In genomic region chr6:35019831-35020230, GRCh38 we compare ENCODE assay signal across 16 cellular contexts.
DNase-seq lines count a peak whose midpoint lies in the region; ATAC-seq and TF ChIP-seq lines count a peak whose summit lies in the region.
"Had no signal": no experiment of that assay in that cellular context is flagged by ENCODE, and none has a peak within 500 bp of the region (broad histone marks: within the 10 kb centered on the region; RNA-seq: fewer than 3 reads in every experiment).

No MANE protein-coding gene starts in this region.

- intact Hi-C loops in Right ventricle myocardium inferior (cut with DNase I) (loop anchor here (5.0 kb wide), 1 partner anchor 37 kb away; no protein-coding TSS in a partner anchor), aorta (cut with DNase I) (loop anchor here (2.0 to 5.0 kb wide), 3 partner anchors 29 to 72 kb away; no protein-coding TSS in a partner anchor)

- peaks cover 0 to 97% of the 10 kb centered on the region in 2 donors for H3K4me1 ChIP-seq in right atrium auricular region
- H3K4me1 ChIP-seq in aorta (ENCODE audit: control insufficient read depth in 1 of 2, insufficient read depth in 2 of 2, low read length in 2 of 2), result peaks cover 5 to 14% of the 10 kb centered on the region in 2 donors

- WGBS in aorta, 2 donors, result 52 to 73% methylated on average over 4 of the region's 4 CpGs

- peak overlapping the region in 1 of 2 donors; percentile 56 for H3K4me3 ChIP-seq in right atrium auricular region
- H3K4me3 ChIP-seq in aorta (ENCODE audit: low read length in 2 of 2), result peak overlapping the region; percentile 31 to 36

- H3K36me3 ChIP-seq in right atrium auricular region (no peaks in the 10 kb centered on the region), aorta (ENCODE audit: control insufficient read depth in 1 of 2, insufficient read depth in 2 of 2, low read length in 1 of 2) (no peaks in the 10 kb centered on the region)

- H3K9me3 ChIP-seq in right atrium auricular region (no peaks in the 10 kb centered on the region), aorta (ENCODE audit: control insufficient read depth, low read length) (no peaks in the 10 kb centered on the region)

- H3K9me3 Mint-ChIP-seq in mesothelial cell of epicardium, result no peaks in the 10 kb centered on the region
- no peaks in the 10 kb centered on the region for H3K9me3 Mint-ChIP-seq in stimulated activated effector memory CD8-positive, alpha-beta T cell treated with anti-CD3 and anti-CD28 coated beads, Interleukin-12 subunit alpha, Interleukin-12 subunit beta, amount 100 ng/mL, for 72 hours
- H3K9me3 Mint-ChIP-seq: central memory CD8-positive, alpha-beta T cell; neural crest cell; stimulated activated memory B cell treated with anti-CD40 and anti-IgM and Interleukin-4, amounts not matched to agents 10 μg/mL and 1 μg/mL and 100 μg/mL, for 72 hours had no signal

- H3K4me3 Mint-ChIP-seq in mesothelial cell of epicardium, result no peak overlapping the region
- no peak overlapping the region for H3K4me3 Mint-ChIP-seq in stimulated activated effector memory CD8-positive, alpha-beta T cell treated with anti-CD3 and anti-CD28 coated beads, Interleukin-12 subunit alpha, Interleukin-12 subunit beta, amount 100 ng/mL, for 72 hours
- H3K4me3 Mint-ChIP-seq: central memory CD8-positive, alpha-beta T cell; neural crest cell; stimulated activated memory B cell treated with anti-CD40 and anti-IgM and Interleukin-4, amounts not matched to agents 10 μg/mL and 1 μg/mL and 100 μg/mL, for 72 hours had no signal

- peak overlapping the region; percentile 90 to 96 for H3K27ac ChIP-seq in right atrium auricular region
- peak overlapping the region; percentile 42 to 91 for H3K27ac ChIP-seq in aorta (ENCODE audit: low read depth in 1 of 2, low read length in 2 of 2)

- peak overlapping the region; percentile 91 for H3K27ac Mint-ChIP-seq in mesothelial cell of epicardium
- peak overlapping the region; percentile 8 for H3K27ac Mint-ChIP-seq in stimulated activated effector memory CD8-positive, alpha-beta T cell treated with anti-CD3 and anti-CD28 coated beads, Interleukin-12 subunit alpha, Interleukin-12 subunit beta, amount 100 ng/mL, for 72 hours
- H3K27ac Mint-ChIP-seq: stimulated activated memory B cell treated with anti-CD40 and anti-IgM and Interleukin-4, amounts not matched to agents 10 μg/mL and 1 μg/mL and 100 μg/mL, for 72 hours had no signal

- ATAC-seq in Right ventricle myocardium inferior, result no peak
- no peak for ATAC-seq in stimulated activated effector memory CD8-positive, alpha-beta T cell treated with anti-CD3 and anti-CD28 coated beads, Interleukin-12 subunit alpha, Interleukin-12 subunit beta, amount 100 ng/mL, for 72 hours
- ATAC-seq in aorta (ENCODE audit: low FRiP score), result no peak
- ATAC-seq in GM21825 (IDR thresholded peaks at IDR 0.05; ENCODE audit: unreplicated experiment), result no peak
- ATAC-seq: stimulated activated memory B cell treated with anti-CD40 and anti-IgM and Interleukin-4, amounts not matched to agents 10 μg/mL and 1 μg/mL and 100 μg/mL, for 72 hours had no signal

- DNase-seq in right atrium auricular region (ENCODE audit: low spot score) (peak; percentile 48), Right ventricle myocardium inferior (ENCODE audit: missing footprints) (no peak), mesothelial cell of epicardium (ENCODE audit: low spot score in 2 of 2, unreplicated experiment in 2 of 2) (no peak), aorta (no peak), SW 1271 (lab: John Stamatoyannopoulos, UW) (no peak), midbrain (lab: John Stamatoyannopoulos, UW) (no peak)
- DNase-seq in stimulated activated effector memory CD8-positive, alpha-beta T cell treated with anti-CD3 and anti-CD28 coated beads, Interleukin-12 subunit alpha, Interleukin-12 subunit beta, amount 100 ng/mL, for 72 hours (ENCODE audit: low spot score in 2 of 2), result no peak
- DNase-seq: activated CD4-positive, alpha-beta T cell treated with anti-CD3 and anti-CD28 coated beads for 4 hours; C1 segment of cervical spinal cord; effector memory CD4-positive, alpha-beta T cell; NCI-H1105 treated with DMSO at 0.1 percent for 48 hours; NCI-H526 treated with DMSO at 0.1 percent for 48 hours had no signal

- no peaks in the 10 kb centered on the region for H3K27me3 Mint-ChIP-seq in mesothelial cell of epicardium (ENCODE audit: low read depth)
- H3K27me3 Mint-ChIP-seq: central memory CD8-positive, alpha-beta T cell; stimulated activated memory B cell treated with anti-CD40 and anti-IgM and Interleukin-4, amounts not matched to agents 10 μg/mL and 1 μg/mL and 100 μg/mL, for 72 hours had no signal

- H3K36me3 Mint-ChIP-seq in mesothelial cell of epicardium, result no peaks in the 10 kb centered on the region
- peaks cover 6% of the 10 kb centered on the region for H3K36me3 Mint-ChIP-seq in stimulated activated effector memory CD8-positive, alpha-beta T cell treated with anti-CD3 and anti-CD28 coated beads, Interleukin-12 subunit alpha, Interleukin-12 subunit beta, amount 100 ng/mL, for 72 hours

- H3K27me3 ChIP-seq in right atrium auricular region (no peaks in the 10 kb centered on the region), aorta (ENCODE audit: control insufficient read depth in 1 of 2, insufficient read depth in 2 of 2, low read length in 1 of 2) (no peaks in the 10 kb centered on the region)

- no peak for TF ChIP-seq CTCF in right atrium auricular region (IDR thresholded peaks at IDR 0.05)
- TF ChIP-seq CTCF in mesothelial cell of epicardium (IDR thresholded peaks at IDR 0.05; ENCODE audit: unreplicated experiment), result no peak

- peaks cover 63% of the 10 kb centered on the region for H3K4me1 Mint-ChIP-seq in mesothelial cell of epicardium
- H3K4me1 Mint-ChIP-seq in stimulated activated effector memory CD8-positive, alpha-beta T cell treated with anti-CD3 and anti-CD28 coated beads, Interleukin-12 subunit alpha, Interleukin-12 subunit beta, amount 100 ng/mL, for 72 hours, result no peaks in the 10 kb centered on the region
- H3K4me1 Mint-ChIP-seq: central memory CD8-positive, alpha-beta T cell; stimulated activated memory B cell treated with anti-CD40 and anti-IgM and Interleukin-4, amounts not matched to agents 10 μg/mL and 1 μg/mL and 100 μg/mL, for 72 hours had no signal
